8 cellular contexts compared by ENCODE assay signal in genomic region chr2:113503094-113504042, GRCh38. TPM values are rescaled to one million over a fixed set of nuclear protein-coding genes. Genes with fewer than 3 reads are reported as not detected.
DNase-seq lines count a peak whose midpoint lies in the region; ATAC-seq, FAIRE-seq and TF ChIP-seq lines count a peak whose summit lies in the region.
"Not testable (repeated sequence)": the region's sequence is repeated elsewhere in the genome, so short reads cannot be mapped to it uniquely, and the experiment has no call there.

No MANE protein-coding gene starts in this region.

- ATAC-seq in GM18907 (IDR thresholded peaks at IDR 0.05; ENCODE audit: unreplicated experiment) (peak; percentile 82), HG02884 (IDR thresholded peaks at IDR 0.05; ENCODE audit: unreplicated experiment) (peak; percentile 72), esophagus mucosa (peak; percentile 33), HepG2 (peak; percentile 85)

- POLR2A ChIA-PET in HepG2 (lab: Yijun Ruan, JAX) = not testable (repeated sequence)

- not testable (repeated sequence) for TF ChIP-seq POLR2A in HepG2 (IDR thresholded peaks at IDR 0.05; ENCODE audit: insufficient read depth in 1 of 2, low read depth in 2 of 2, low read length in 2 of 2); sigmoid colon (IDR thresholded peaks at IDR 0.05)

- H3K4me3 ChIP-seq in ACC112 (ENCODE audit: low read depth, low read length) = peak overlapping the region; percentile 58
- peak overlapping the region; percentile 48 to 75 (median 58); a peak in 5 of 6 replicates for H3K4me3 ChIP-seq in HepG2 (replicated peaks in 1 of 3; ENCODE audit: insufficient read depth in 1 of 3, low read depth in 2 of 3, low read length in 3 of 3)
- H3K4me3 ChIP-seq in sigmoid colon = peak overlapping the region in 3 of 4 donors; percentile 12 to 51 (median 33)

- not testable (repeated sequence) for H3K4me1 ChIP-seq in ACC112 (ENCODE audit: control insufficient read depth, insufficient read depth, low read length, unreplicated experiment)
- H3K4me1 ChIP-seq in HepG2 (ENCODE audit: insufficient read depth, low read length) (peaks cover 17% of the 10 kb centered on the region), sigmoid colon (peaks cover 0 to 22% (median 9%) of the 10 kb centered on the region in 4 donors)

- intact Hi-C loops in HepG2 (cut with micrococcal nuclease; ENCODE audit: unreplicated experiment); sigmoid colon (cut with DNase I): not testable (repeated sequence)

- not testable (repeated sequence) for TF ChIP-seq EP300 in HepG2 (IDR thresholded peaks at IDR 0.05; ENCODE audit: low read depth in 2 of 2, low read length in 2 of 2); HepG2 (CRISPR knock-in tag; IDR thresholded peaks at IDR 0.05; ENCODE audit: borderline replicate concordance); sigmoid colon (IDR thresholded peaks at IDR 0.05)

- not testable (repeated sequence) for H3K9ac ChIP-seq in HepG2 (ENCODE audit: insufficient read depth, low read depth, low read length)

- H3K9me3 ChIP-seq in HepG2 (ENCODE audit: low read length); sigmoid colon: not testable (repeated sequence)

- TF ChIP-seq RAD21 in HepG2 (CRISPR knock-in tag; IDR thresholded peaks at IDR 0.05) = not testable (repeated sequence)

- H2AFZ ChIP-seq in ACC112 (ENCODE audit: low read length, unreplicated experiment); HepG2 (ENCODE audit: low read length): not testable (repeated sequence)

- DNase-seq in SK-N-DZ (ENCODE audit: low spot score) = peak; percentile 32
- peak; percentile 28 for DNase-seq in activated naive CD4-positive, alpha-beta T cell treated with anti-CD3 and anti-CD28 coated beads, Interleukin-2, amount 50 U/mL, for 16 hours
- peak; percentile 7 for DNase-seq in HepG2 (ENCODE audit: low spot score)
- peak; percentile 65 for DNase-seq in sigmoid colon

- H3K36me3 ChIP-seq in ACC112 (ENCODE audit: insufficient read depth, low read length); HepG2 (replicated peaks in 1 of 2; ENCODE audit: control insufficient read depth in 1 of 2, insufficient read depth in 2 of 2, low read length in 2 of 2); sigmoid colon: not testable (repeated sequence)

- not testable (repeated sequence) for H3K27ac ChIP-seq in ACC112 (ENCODE audit: low read depth, low read length); HepG2 (ENCODE audit: extremely low read length, insufficient read depth, low read length); sigmoid colon

- CTCF ChIA-PET in HepG2 (lab: Yijun Ruan, JAX; ENCODE audit: low intra/inter-chr PET ratio, low total read pairs) = not testable (repeated sequence)

- BruUV-seq in HepG2 (replicated peaks; lab: Mats Ljungman, UMichigan) = not testable (repeated sequence)

- not testable (repeated sequence) for H4K20me1 ChIP-seq in HepG2 (ENCODE audit: insufficient read depth, low read length)

- WGBS in HepG2 (ENCODE audit: low lambda C conversion rate) = 2% methylated on average over 67 of the region's 116 CpGs
- 1% methylated on average over 34 to 116 of the region's 116 CpGs for WGBS in sigmoid colon, 2 donors

- FAIRE-seq in HepG2 (lab: Jason Lieb, UNC) = not testable (repeated sequence)

- H3K4me2 ChIP-seq in HepG2 (ENCODE audit: low read depth, low read length) = peak overlapping the region; percentile 92

- TF ChIP-seq CTCF in HepG2 (CRISPR knock-in tag; IDR thresholded peaks at IDR 0.05); sigmoid colon (IDR thresholded peaks at IDR 0.05): not testable (repeated sequence)

- H3K27me3 ChIP-seq in ACC112 (ENCODE audit: insufficient read depth, low read length) (peaks cover 40% of the 10 kb centered on the region), HepG2 (ENCODE audit: control insufficient read depth in 1 of 2, insufficient read depth in 2 of 2, low read length in 2 of 2) (peaks cover 0 to 19% of the 10 kb centered on the region in 2 experiments; a peak in 4 of 5 replicates), sigmoid colon (peaks cover 3 to 78% (median 49%) of the 10 kb centered on the region in 3 donors)

- in situ Hi-C loops in HepG2 (cut with HindIII; ENCODE audit: extremely low pct_ligation_motif_present, low pct_unique_long_range_greater_than_20kb) = not testable (repeated sequence)

- H3K79me2 ChIP-seq in ACC112 (ENCODE audit: control insufficient read depth, insufficient read depth, low read length, unreplicated experiment); HepG2 (ENCODE audit: insufficient read depth, low read length): not testable (repeated sequence)

TF ChIP-seq in HepG2, 621 proteins besides CTCF, POLR2A, EP300 and RAD21 (continues in another document):
- 0 out of 4 replicates have a peak, but pooled peaks of 1 of the 2 experiments have one; percentile 37 for TF ChIP-seq HMGXB4 (CRISPR knock-in tag; IDR thresholded peaks at IDR 0.05; ENCODE audit: borderline replicate concordance in 1 of 2, low read depth in 1 of 2)
- TF ChIP-seq TBX2 (CRISPR knock-in tag; IDR thresholded peaks at IDR 0.05; ENCODE audit: borderline replicate concordance) = 0 out of 2 replicates have a peak, but pooled peaks have one; percentile 23
- peak; percentile 44; the same call in 1 of the 2 replicates for TF ChIP-seq KDM5B (CRISPR knock-in tag; IDR thresholded peaks at IDR 0.05; ENCODE audit: borderline replicate concordance)
- TF ChIP-seq ZNF776 (CRISPR knock-in tag; IDR thresholded peaks at IDR 0.05) = 0 out of 2 replicates have a peak, but pooled peaks have one; percentile 22
- TF ChIP-seq ZNF160 (CRISPR knock-in tag; IDR thresholded peaks at IDR 0.05) = peak; percentile 28; the same call in 1 of the 2 replicates
- TF ChIP-seq ZNF800 (CRISPR knock-in tag; IDR thresholded peaks at IDR 0.05) = peak; percentile 98
- peak; percentile 25; the same call in 1 of the 2 replicates for TF ChIP-seq GABPB1 (CRISPR knock-in tag; IDR thresholded peaks at IDR 0.05)
- TF ChIP-seq ISL2 (CRISPR knock-in tag; IDR thresholded peaks at IDR 0.05) = 0 out of 2 replicates have a peak, but pooled peaks have one; percentile 6

RNA-seq across cellular contexts. Expression of gene FOXD4L1, which starts 4.9 kb away (rescaled TPM):
- polyA plus RNA-seq in SK-N-DZ (2014; cell fraction: cytosol; rRNA removed) = 0.08 and 0.24 TPM in 2 replicates
- 0.24 and 1.2 TPM in 2 replicates for polyA plus RNA-seq in SK-N-DZ (2014; cell fraction: nucleus; rRNA removed)
- total RNA-seq in esophagus mucosa = 0.16 TPM
- 0.14 and 0.29 TPM in 2 replicates for total RNA-seq in HepG2 (2016; rRNA removed; fragmentation: Illumina TruSeq; extraction: Trizol)
- total RNA-seq in HepG2 (2016; cell fraction: cytosol; rRNA removed; fragmentation: Illumina TruSeq; extraction: Trizol; ENCODE audit: low read depth) = not detected in 2 replicates
- 0.30 TPM in 1 of 2 replicates, not detected in the other for total RNA-seq in HepG2 (2016; cell fraction: insoluble cytoplasmic fraction; rRNA removed; fragmentation: Illumina TruSeq; extraction: Trizol)
- total RNA-seq in HepG2 (2016; cell fraction: membrane; rRNA removed; fragmentation: Illumina TruSeq; extraction: Trizol) = 0.07 and 0.15 TPM in 2 replicates
- total RNA-seq in HepG2 (2016; cell fraction: nucleus; rRNA removed; fragmentation: Illumina TruSeq; extraction: Trizol) = 0.71 and 0.72 TPM in 2 replicates
- polyA plus RNA-seq in HepG2 (2011; rRNA removed) = 0.18 and 0.26 TPM in 2 replicates
- 0.09 and 0.12 TPM in 2 replicates for polyA plus RNA-seq in HepG2 (2011; cell fraction: cytosol; rRNA removed)
- 1.4 TPM in 2 replicates for polyA plus RNA-seq in HepG2 (2011; cell fraction: nucleus; rRNA removed)
- 0.05 and 0.20 TPM in 2 replicates for polyA plus RNA-seq in HepG2 (2012)
- polyA plus RNA-seq in HepG2 (2016; cell fraction: cytosol; fragmentation: Illumina TruSeq; extraction: Trizol; ENCODE audit: low read depth) = 0.07 and 0.08 TPM in 2 replicates
- 0.17 TPM in 1 of 2 replicates, not detected in the other for polyA plus RNA-seq in HepG2 (2016; cell fraction: insoluble cytoplasmic fraction; fragmentation: Illumina TruSeq; extraction: Trizol; ENCODE audit: low read depth)
- 0.21 and 0.22 TPM in 2 replicates for polyA plus RNA-seq in HepG2 (2016; cell fraction: membrane; fragmentation: Illumina TruSeq; extraction: Trizol; ENCODE audit: low read depth)
- 1.1 and 1.6 TPM in 2 replicates for polyA plus RNA-seq in HepG2 (2016; cell fraction: nucleus; fragmentation: Illumina TruSeq; extraction: Trizol; ENCODE audit: insufficient read depth, low read depth)
- 0.16 and 0.70 TPM in 2 replicates for polyA minus RNA-seq in HepG2 (2011; rRNA and poly(A)+ RNA removed; ENCODE audit: low replicate concordance)
- not detected in 2 replicates for polyA minus RNA-seq in HepG2 (2011; cell fraction: cytosol; rRNA and poly(A)+ RNA removed)
- 2.8 and 4.1 TPM in 2 replicates for polyA minus RNA-seq in HepG2 (2011; cell fraction: nucleus; rRNA and poly(A)+ RNA removed)
- 1 to 10 TPM in 1 of 4 donors, under 1 TPM in 2, not detected in 1; 0.14 to 1.1 (median 0.36) TPM for total RNA-seq in sigmoid colon
- under 1 TPM in 1 of 3 donors, not detected in 2; 0.06 TPM for polyA plus RNA-seq in sigmoid colon

Comparison
In these comparisons a context has a peak if more than half of its experiments do, and no peak if none do; other contexts are left out.
1. ATAC-seq: peak in every context shown above with its lines; median percentile 85 in HepG2; 82 in GM18907; 72 in HG02884; 33 in esophagus mucosa.
2. DNase-seq: peak in every context shown above with its lines; median percentile 65 in sigmoid colon; 32 in SK-N-DZ; 28 in activated naive CD4-positive, alpha-beta T cell treated with anti-CD3 and anti-CD28 coated beads, Interleukin-2, amount 50 U/mL, for 16 hours; 7 in HepG2.